In genomic region chr19:1266818-1267440, GRCh38 we compare ENCODE assay signal across 1 cellular context.
A peak's percentile ranks its signal among the peaks of the same experiment; 100 is the strongest.
TF ChIP-seq lines count a peak whose summit lies in the region.

No MANE protein-coding gene starts in this region.

TF ChIP-seq in WTC11, 78 proteins besides CTCF, POLR2A, EP300 and RAD21 (continued from another document):
- TF ChIP-seq MAX (CRISPR knock-in tag; IDR thresholded peaks at IDR 0.05) (peak; percentile 51; the same call in 1 of the 2 replicates), IRF2 (CRISPR knock-in tag; IDR thresholded peaks at IDR 0.05; ENCODE audit: borderline replicate concordance, low read depth) (no peak), NR1H2 (CRISPR knock-in tag; IDR thresholded peaks at IDR 0.05) (no peak), RELA (CRISPR knock-in tag; IDR thresholded peaks at IDR 0.05; ENCODE audit: borderline replicate concordance) (peak; percentile 73), FOXK1 (CRISPR knock-in tag; IDR thresholded peaks at IDR 0.05) (peak; percentile 42; the same call in 1 of the 2 replicates), E2F4 (CRISPR knock-in tag; IDR thresholded peaks at IDR 0.05; ENCODE audit: borderline replicate concordance, low read depth) (no peak), HMGA2 (CRISPR knock-in tag; IDR thresholded peaks at IDR 0.05) (no peak), ZNF263 (CRISPR knock-in tag; IDR thresholded peaks at IDR 0.05; ENCODE audit: low read depth) (peak; percentile 63; the same call in 1 of the 2 replicates), JUN (CRISPR knock-in tag; IDR thresholded peaks at IDR 0.05) (no peak), ESRRA (CRISPR knock-in tag; IDR thresholded peaks at IDR 0.05; ENCODE audit: borderline replicate concordance) (0 out of 2 replicates have a peak, but pooled peaks have one; percentile 49), ELF4 (CRISPR knock-in tag; IDR thresholded peaks at IDR 0.05; ENCODE audit: low read depth) (no peak)
- TF ChIP-seq, protein P1, sequence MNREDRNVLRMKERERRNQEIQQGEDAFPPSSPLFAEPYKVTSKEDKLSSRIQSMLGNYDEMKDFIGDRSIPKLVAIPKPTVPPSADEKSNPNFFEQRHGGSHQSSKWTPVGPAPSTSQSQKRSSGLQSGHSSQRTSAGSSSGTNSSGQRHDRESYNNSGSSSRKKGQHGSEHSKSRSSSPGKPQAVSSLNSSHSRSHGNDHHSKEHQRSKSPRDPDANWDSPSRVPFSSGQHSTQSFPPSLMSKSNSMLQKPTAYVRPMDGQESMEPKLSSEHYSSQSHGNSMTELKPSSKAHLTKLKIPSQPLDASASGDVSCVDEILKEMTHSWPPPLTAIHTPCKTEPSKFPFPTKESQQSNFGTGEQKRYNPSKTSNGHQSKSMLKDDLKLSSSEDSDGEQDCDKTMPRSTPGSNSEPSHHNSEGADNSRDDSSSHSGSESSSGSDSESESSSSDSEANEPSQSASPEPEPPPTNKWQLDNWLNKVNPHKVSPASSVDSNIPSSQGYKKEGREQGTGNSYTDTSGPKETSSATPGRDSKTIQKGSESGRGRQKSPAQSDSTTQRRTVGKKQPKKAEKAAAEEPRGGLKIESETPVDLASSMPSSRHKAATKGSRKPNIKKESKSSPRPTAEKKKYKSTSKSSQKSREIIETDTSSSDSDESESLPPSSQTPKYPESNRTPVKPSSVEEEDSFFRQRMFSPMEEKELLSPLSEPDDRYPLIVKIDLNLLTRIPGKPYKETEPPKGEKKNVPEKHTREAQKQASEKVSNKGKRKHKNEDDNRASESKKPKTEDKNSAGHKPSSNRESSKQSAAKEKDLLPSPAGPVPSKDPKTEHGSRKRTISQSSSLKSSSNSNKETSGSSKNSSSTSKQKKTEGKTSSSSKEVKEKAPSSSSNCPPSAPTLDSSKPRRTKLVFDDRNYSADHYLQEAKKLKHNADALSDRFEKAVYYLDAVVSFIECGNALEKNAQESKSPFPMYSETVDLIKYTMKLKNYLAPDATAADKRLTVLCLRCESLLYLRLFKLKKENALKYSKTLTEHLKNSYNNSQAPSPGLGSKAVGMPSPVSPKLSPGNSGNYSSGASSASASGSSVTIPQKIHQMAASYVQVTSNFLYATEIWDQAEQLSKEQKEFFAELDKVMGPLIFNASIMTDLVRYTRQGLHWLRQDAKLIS (CRISPR knock-in tag; IDR thresholded peaks at IDR 0.05; ENCODE audit: borderline replicate concordance) = no peak
- TF ChIP-seq, protein P2, sequence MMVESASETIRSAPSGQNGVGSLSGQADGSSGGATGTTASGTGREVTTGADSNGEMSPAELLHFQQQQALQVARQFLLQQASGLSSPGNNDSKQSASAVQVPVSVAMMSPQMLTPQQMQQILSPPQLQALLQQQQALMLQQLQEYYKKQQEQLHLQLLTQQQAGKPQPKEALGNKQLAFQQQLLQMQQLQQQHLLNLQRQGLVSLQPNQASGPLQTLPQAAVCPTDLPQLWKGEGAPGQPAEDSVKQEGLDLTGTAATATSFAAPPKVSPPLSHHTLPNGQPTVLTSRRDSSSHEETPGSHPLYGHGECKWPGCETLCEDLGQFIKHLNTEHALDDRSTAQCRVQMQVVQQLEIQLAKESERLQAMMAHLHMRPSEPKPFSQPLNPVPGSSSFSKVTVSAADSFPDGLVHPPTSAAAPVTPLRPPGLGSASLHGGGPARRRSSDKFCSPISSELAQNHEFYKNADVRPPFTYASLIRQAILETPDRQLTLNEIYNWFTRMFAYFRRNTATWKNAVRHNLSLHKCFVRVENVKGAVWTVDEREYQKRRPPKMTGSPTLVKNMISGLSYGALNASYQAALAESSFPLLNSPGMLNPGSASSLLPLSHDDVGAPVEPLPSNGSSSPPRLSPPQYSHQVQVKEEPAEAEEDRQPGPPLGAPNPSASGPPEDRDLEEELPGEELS (CRISPR knock-in tag; IDR thresholded peaks at IDR 0.05) = no peak; the same call in 1 of the 2 replicates
- TF ChIP-seq, protein P3, sequence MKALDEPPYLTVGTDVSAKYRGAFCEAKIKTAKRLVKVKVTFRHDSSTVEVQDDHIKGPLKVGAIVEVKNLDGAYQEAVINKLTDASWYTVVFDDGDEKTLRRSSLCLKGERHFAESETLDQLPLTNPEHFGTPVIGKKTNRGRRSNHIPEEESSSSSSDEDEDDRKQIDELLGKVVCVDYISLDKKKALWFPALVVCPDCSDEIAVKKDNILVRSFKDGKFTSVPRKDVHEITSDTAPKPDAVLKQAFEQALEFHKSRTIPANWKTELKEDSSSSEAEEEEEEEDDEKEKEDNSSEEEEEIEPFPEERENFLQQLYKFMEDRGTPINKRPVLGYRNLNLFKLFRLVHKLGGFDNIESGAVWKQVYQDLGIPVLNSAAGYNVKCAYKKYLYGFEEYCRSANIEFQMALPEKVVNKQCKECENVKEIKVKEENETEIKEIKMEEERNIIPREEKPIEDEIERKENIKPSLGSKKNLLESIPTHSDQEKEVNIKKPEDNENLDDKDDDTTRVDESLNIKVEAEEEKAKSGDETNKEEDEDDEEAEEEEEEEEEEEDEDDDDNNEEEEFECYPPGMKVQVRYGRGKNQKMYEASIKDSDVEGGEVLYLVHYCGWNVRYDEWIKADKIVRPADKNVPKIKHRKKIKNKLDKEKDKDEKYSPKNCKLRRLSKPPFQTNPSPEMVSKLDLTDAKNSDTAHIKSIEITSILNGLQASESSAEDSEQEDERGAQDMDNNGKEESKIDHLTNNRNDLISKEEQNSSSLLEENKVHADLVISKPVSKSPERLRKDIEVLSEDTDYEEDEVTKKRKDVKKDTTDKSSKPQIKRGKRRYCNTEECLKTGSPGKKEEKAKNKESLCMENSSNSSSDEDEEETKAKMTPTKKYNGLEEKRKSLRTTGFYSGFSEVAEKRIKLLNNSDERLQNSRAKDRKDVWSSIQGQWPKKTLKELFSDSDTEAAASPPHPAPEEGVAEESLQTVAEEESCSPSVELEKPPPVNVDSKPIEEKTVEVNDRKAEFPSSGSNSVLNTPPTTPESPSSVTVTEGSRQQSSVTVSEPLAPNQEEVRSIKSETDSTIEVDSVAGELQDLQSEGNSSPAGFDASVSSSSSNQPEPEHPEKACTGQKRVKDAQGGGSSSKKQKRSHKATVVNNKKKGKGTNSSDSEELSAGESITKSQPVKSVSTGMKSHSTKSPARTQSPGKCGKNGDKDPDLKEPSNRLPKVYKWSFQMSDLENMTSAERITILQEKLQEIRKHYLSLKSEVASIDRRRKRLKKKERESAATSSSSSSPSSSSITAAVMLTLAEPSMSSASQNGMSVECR (CRISPR knock-in tag; IDR thresholded peaks at IDR 0.05; ENCODE audit: borderline replicate concordance) = peak; percentile 69; the same call in 1 of the 2 replicates
